15 cellular contexts compared by ENCODE assay signal in the genomic region with DNA sequence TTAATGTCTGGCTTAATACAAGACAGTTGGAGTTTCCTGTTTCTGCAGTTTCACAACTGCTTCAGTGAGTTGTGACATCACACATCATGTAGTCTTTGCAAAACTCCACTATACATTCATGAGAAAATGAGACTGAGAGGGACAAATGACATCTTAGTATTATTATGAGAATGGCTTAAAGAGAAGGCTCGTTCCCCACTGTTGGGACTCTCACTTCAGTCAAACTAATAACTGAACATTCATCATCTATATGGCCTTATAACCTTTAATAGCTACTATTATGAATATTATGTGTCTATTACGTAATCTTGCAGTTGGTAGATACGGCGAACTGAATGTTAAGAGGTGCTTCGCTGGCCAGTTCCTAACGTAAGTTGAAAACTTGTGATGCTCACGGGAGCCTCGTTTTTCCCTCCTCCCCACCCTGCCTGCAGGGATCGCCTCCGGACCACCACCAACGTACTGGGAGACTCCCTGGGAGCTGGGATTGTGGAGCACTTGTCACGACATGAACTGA.
DNase-seq lines count a peak whose midpoint lies in the region; ATAC-seq and TF ChIP-seq lines count a peak whose summit lies in the region.
"Had no signal": no experiment of that assay in that cellular context is flagged by ENCODE, and none has a peak within 500 bp of the region (broad histone marks: within the 10 kb centered on the region; RNA-seq: fewer than 3 reads in every experiment).

No MANE protein-coding gene starts in this region.

- peak overlapping the region; percentile 35; the same call in 1 of the 2 replicates for H3K4me2 ChIP-seq in MM.1S (ENCODE audit: low read depth, low read length)

- H4K20me1 ChIP-seq in MM.1S (ENCODE audit: insufficient read depth, low read length) = no peaks in the 10 kb centered on the region

- H3K27ac ChIP-seq in MM.1S (ENCODE audit: low read length) (no peak overlapping the region), tibial nerve (peak overlapping the region in 1 of 4 donors; percentile 11)
- H3K27ac ChIP-seq: lower lobe of right lung had no signal

- H3K27me3 ChIP-seq in MM.1S (replicated peaks; ENCODE audit: insufficient read depth, low read length) (no peaks in the 10 kb centered on the region; the same call in 1 of the 2 replicates), tibial nerve (no peaks in the 10 kb centered on the region)
- H3K27me3 ChIP-seq: body of pancreas had no signal

- H3K4me3 ChIP-seq in MM.1S (ENCODE audit: low read length) = no peak overlapping the region
- H3K4me3 ChIP-seq in epithelial cell of esophagus (ENCODE audit: low read length) = no peak overlapping the region
- no peak overlapping the region for H3K4me3 ChIP-seq in tibial nerve
- H3K4me3 ChIP-seq: body of pancreas, lower lobe of right lung had no signal

- H3K9me2 ChIP-seq in MM.1S (replicated peaks; ENCODE audit: insufficient read depth, low read length) = no peaks in the 10 kb centered on the region

- H3K4me1 ChIP-seq in MM.1S (ENCODE audit: low read length) = peaks cover 18% of the 10 kb centered on the region
- H3K4me1 ChIP-seq in tibial nerve = peaks cover 0 to 7% (median 3%) of the 10 kb centered on the region in 4 donors

- H3K79me2 ChIP-seq in MM.1S (ENCODE audit: low read length) = no peaks in the 10 kb centered on the region

- H2AFZ ChIP-seq in MM.1S (ENCODE audit: low read length) = no peak overlapping the region

- H3K36me3 ChIP-seq in MM.1S (replicated peaks; ENCODE audit: insufficient read depth, low read length) (no peaks in the 10 kb centered on the region), tibial nerve (no peaks in the 10 kb centered on the region)
- H3K36me3 ChIP-seq: lower lobe of right lung had no signal

- no peak for TF ChIP-seq CTCF in GM20000 (IDR thresholded peaks at IDR 0.05; ENCODE audit: extremely low read depth, missing control alignments)
- TF ChIP-seq CTCF in MM.1S (IDR thresholded peaks at IDR 0.05; ENCODE audit: low read length) = no peak
- no peak for TF ChIP-seq CTCF in epithelial cell of esophagus (IDR thresholded peaks at IDR 0.05; ENCODE audit: insufficient read depth, low read depth, low read length, missing control alignments)
- TF ChIP-seq CTCF in tibial nerve (IDR thresholded peaks at IDR 0.05) = no peak

- no peak for ATAC-seq in GM18861 (IDR thresholded peaks at IDR 0.05; ENCODE audit: unreplicated experiment)
- ATAC-seq: body of pancreas had no signal

- DNase-seq in CD1c-positive myeloid dendritic cell (ENCODE audit: extremely low spot score) (peak; percentile 89), GM20000 (ENCODE audit: low spot score) (peak; percentile 43), MM.1S (peak; percentile 30), epithelial cell of esophagus (ENCODE audit: low read depth) (peak; percentile 31), tibial nerve (ENCODE audit: low spot score in 2 of 2) (no peak), EL (no peak)
- no peak for DNase-seq in activated T-cell treated with anti-CD3 and anti-CD28 coated beads, Interleukin-2, amount 50 U/mL, for 1 hour
- DNase-seq: activated CD4-positive, alpha-beta T cell treated with anti-CD3 and anti-CD28 coated beads, Interleukin-2, amount 10 ng/mL, durations not matched to agents 24 days and 14 days; activated effector memory CD4-positive, alpha-beta T cell treated with Interleukin-2 at 50 U/mL for 16 hours; DMS79 treated with DMSO at 0.1 percent for 48 hours; hypothalamus; lower lobe of right lung; NCI-H2171 had no signal

- peak in 1 of 2 donors; percentile 64 for TF ChIP-seq EP300 in tibial nerve (IDR thresholded peaks at IDR 0.05)

- H3F3A ChIP-seq in MM.1S (ENCODE audit: insufficient read depth, low read length) = peaks cover 9% of the 10 kb centered on the region; the same call in 1 of the 2 replicates

- H3K9me3 ChIP-seq in MM.1S (replicated peaks; ENCODE audit: insufficient read depth, low read length) (no peaks in the 10 kb centered on the region), tibial nerve (no peaks in the 10 kb centered on the region)
- H3K9me3 ChIP-seq: body of pancreas, lower lobe of right lung had no signal

- 84 to 88% methylated on average over 12 of the region's 12 CpGs for WGBS in tibial nerve, 2 donors

- no peak for TF ChIP-seq POLR2A in tibial nerve (IDR thresholded peaks at IDR 0.05)

- H3K9ac ChIP-seq in MM.1S (ENCODE audit: low read length) = no peak overlapping the region

Comparison
In these comparisons a context has a peak if more than half of its experiments do, and no peak if none do; other contexts are left out.
1. DNase-seq: peak in CD1c-positive myeloid dendritic cell (single experiment), GM20000 (single experiment), MM.1S (single experiment) and epithelial cell of esophagus (single experiment); none in tibial nerve (0 of 2), activated T-cell treated with anti-CD3 and anti-CD28 coated beads, Interleukin-2, amount 50 U/mL, for 1 hour (single experiment) and EL (single experiment).